ENCODE assay signal across 13 cellular contexts in genomic region chr11:65433657-65434056, GRCh38. TPM values are rescaled to one million over a fixed set of nuclear protein-coding genes. Genes with fewer than 3 reads are reported as not detected.
DNase-seq lines count a peak whose midpoint lies in the region; ATAC-seq and TF ChIP-seq lines count a peak whose summit lies in the region.
"Had no signal": no experiment of that assay in that cellular context is flagged by ENCODE, and none has a peak within 500 bp of the region (broad histone marks: within the 10 kb centered on the region; RNA-seq: fewer than 3 reads in every experiment).

No MANE protein-coding gene starts in this region.

- no peak overlapping the region for H3K27ac ChIP-seq in CD4-positive, alpha-beta T cell (ENCODE audit: low read depth, low read length)
- H3K27ac ChIP-seq in Peyer's patch: peak overlapping the region in 1 of 4 donors; percentile 24
- H3K27ac ChIP-seq in psoas muscle: peak overlapping the region; percentile 100
- H3K27ac ChIP-seq: neural progenitor cell, RWPE1 had no signal

- H3K4me3 Mint-ChIP-seq in CD4-positive, alpha-beta T cell: no peak overlapping the region
- H3K4me3 Mint-ChIP-seq: neural progenitor cell had no signal

- CTCF ChIA-PET in CD4-positive, alpha-beta T cell (lab: Charles Lee): interaction anchor here (1.2 to 1.4 kb wide), 2 partner anchors 17 to 38 kb away, joined by 5 to 6 read pairs; no protein-coding TSS in a partner anchor

- no peak for TF ChIP-seq POLR2A in Peyer's patch (IDR thresholded peaks at IDR 0.05)

- H3K4me3 ChIP-seq in Peyer's patch (no peak overlapping the region), psoas muscle (peak overlapping the region; percentile 86)
- H3K4me3 ChIP-seq: neural progenitor cell had no signal

- intact Hi-C loops in CD4-positive, alpha-beta T cell (cut with DNase I, micrococcal nuclease): loop anchor here (1.0 to 2.0 kb wide), 2 partner anchors 17 to 51 kb away; partner anchors contain the start of gene SLC25A45 (in 1 of the 2)
- intact Hi-C loops in psoas muscle (cut with DNase I): no loop called here

- peaks cover 88% of the 10 kb centered on the region for H3K4me1 Mint-ChIP-seq in CD4-positive, alpha-beta T cell (ENCODE audit: low read depth)

- no peak for DNase-seq in CD4-positive, alpha-beta T cell
- peak in 2 of 3 donors; percentile 15 to 33 for DNase-seq in Peyer's patch
- DNase-seq in fibroblast of gingiva (ENCODE audit: low read depth): peak; percentile 50
- no peak for DNase-seq in psoas muscle
- DNase-seq in NCI-H1930 (lab: John Stamatoyannopoulos, UW): no peak
- DNase-seq in SIG-M5 (lab: John Stamatoyannopoulos, UW): no peak
- DNase-seq in activated naive CD4-positive, alpha-beta T cell treated with Interleukin-2 at 50 U/mL for 16 hours: no peak
- DNase-seq: activated effector memory CD4-positive, alpha-beta T cell treated with Interleukin-2 at 50 U/mL for 16 hours; kidney; NCI-H226 had no signal

- TF ChIP-seq CTCF in CD4-positive, alpha-beta T cell (IDR thresholded peaks at IDR 0.05): no peak
- TF ChIP-seq CTCF in Peyer's patch (IDR thresholded peaks at IDR 0.05) (no peak), psoas muscle (IDR thresholded peaks at IDR 0.05) (no peak)

- ATAC-seq in CD4-positive, alpha-beta T cell (ENCODE audit: poor library complexity): no peak
- ATAC-seq in psoas muscle (no peak), HG03135 (IDR thresholded peaks at IDR 0.05; ENCODE audit: unreplicated experiment) (no peak)

- no peaks in the 10 kb centered on the region for H3K9me3 ChIP-seq in CD4-positive, alpha-beta T cell (ENCODE audit: control insufficient read depth, low read length)
- H3K9me3 ChIP-seq in Peyer's patch: no peaks in the 10 kb centered on the region
- H3K9me3 ChIP-seq in psoas muscle: no peaks in the 10 kb centered on the region

- H3K9me3 Mint-ChIP-seq in CD4-positive, alpha-beta T cell: no peaks in the 10 kb centered on the region
- H3K9me3 Mint-ChIP-seq: neural progenitor cell had no signal

- no peaks in the 10 kb centered on the region for H3K27me3 ChIP-seq in CD4-positive, alpha-beta T cell (ENCODE audit: control insufficient read depth, insufficient read depth, low read length)
- H3K27me3 ChIP-seq in Peyer's patch (no peaks in the 10 kb centered on the region), psoas muscle (ENCODE audit: insufficient read depth in 3 of 3, low read length in 2 of 3) (no peaks in the 10 kb centered on the region)
- H3K27me3 ChIP-seq: neural progenitor cell had no signal

- H3K27ac Mint-ChIP-seq in CD4-positive, alpha-beta T cell: peak overlapping the region; percentile 89
- H3K27ac Mint-ChIP-seq: neural progenitor cell had no signal

- peaks cover 56% of the 10 kb centered on the region for H3K36me3 Mint-ChIP-seq in CD4-positive, alpha-beta T cell (ENCODE audit: low read depth)

- peaks cover 0 to 46% (median 0%) of the 10 kb centered on the region in 3 donors for H3K36me3 ChIP-seq in Peyer's patch
- peaks cover 3 to 99% of the 10 kb centered on the region in 2 donors for H3K36me3 ChIP-seq in psoas muscle (ENCODE audit: insufficient read depth in 1 of 2, low read depth in 1 of 2)
- H3K36me3 ChIP-seq: neural progenitor cell had no signal

- H3K27me3 Mint-ChIP-seq in CD4-positive, alpha-beta T cell: no peaks in the 10 kb centered on the region

- POLR2A ChIA-PET in CD4-positive, alpha-beta T cell (lab: Charles Lee): interaction anchor here (0.6 to 1.1 kb wide), 4 partner anchors 9 to 65 kb away, joined by 3 to 6 read pairs (median 4); partner anchors contain the start of gene MALAT1

- WGBS in psoas muscle, 3 donors: 70 to 95% (median 77%) methylated on average over 2 of the region's 2 CpGs

- H3K4me1 ChIP-seq in Peyer's patch (peaks cover 0 to 53% (median 13%) of the 10 kb centered on the region in 4 donors), psoas muscle (peaks cover 77% of the 10 kb centered on the region)

RNA-seq across cellular contexts. Expression of gene NEAT1, which starts 11.1 kb away (rescaled TPM):
- total RNA-seq in CD4-positive, alpha-beta T cell: 100 to 1,000 TPM; 221 to 223 TPM
- 1,000 to 10,000 TPM in 2 of 4 donors, 100 to 1,000 TPM in 2; 705 to 1,411 (median 1,064) TPM for total RNA-seq in Peyer's patch
- 1,000 to 10,000 TPM in 1 of 4 donors, 100 to 1,000 TPM in 3; 517 to 1,759 (median 646) TPM for total RNA-seq in psoas muscle
- 100 to 1,000 TPM; 474 to 758 (median 716) TPM for polyA plus RNA-seq in psoas muscle

RNA-seq across cellular contexts. Expression of gene FRMD8, which starts 47.2 kb away (rescaled TPM):
- total RNA-seq in CD4-positive, alpha-beta T cell: 10 to 100 TPM; 19.4 to 25.3 TPM
- 100 to 1,000 TPM in 2 of 4 donors, 10 to 100 TPM in 2; 51.2 to 115 (median 102) TPM for total RNA-seq in Peyer's patch
- total RNA-seq in psoas muscle: 10 to 100 TPM in 3 of 4 donors, 1 to 10 TPM in 1; 7.4 to 27.7 (median 13.9) TPM
- polyA plus RNA-seq in psoas muscle: 10 to 100 TPM; 10.6 to 20.8 (median 12.9) TPM

RNA-seq across cellular contexts. Expression of gene SLC25A45, which starts 51.2 kb away (rescaled TPM):
- 10 to 100 TPM; 40.0 to 40.8 TPM for total RNA-seq in CD4-positive, alpha-beta T cell
- total RNA-seq in Peyer's patch (10 to 100 TPM; 23.3 to 50.6 (median 40.2) TPM), psoas muscle (1 to 10 TPM; 5.7 to 8.8 (median 7.2) TPM)
- 10 to 100 TPM in 1 of 3 donors, 1 to 10 TPM in 2; 3.7 to 18.5 (median 6.1) TPM for polyA plus RNA-seq in psoas muscle

Comparison
In these comparisons a context has a peak if more than half of its experiments do, and no peak if none do; other contexts are left out.
1. DNase-seq: peak in Peyer's patch (2 of 3) and fibroblast of gingiva (single experiment); none in CD4-positive, alpha-beta T cell (0 of 10), psoas muscle (0 of 2), NCI-H1930 (0 of 2), SIG-M5 (single experiment) and activated naive CD4-positive, alpha-beta T cell treated with Interleukin-2 at 50 U/mL for 16 hours (single experiment).
2. intact Hi-C loops: an anchor here in CD4-positive, alpha-beta T cell (1.0 to 2.0 kb wide); none called in psoas muscle.